Comparison of ENCODE assay signal across 19 cellular contexts in genomic region chr4:124785645-124786044, GRCh38.
"Had no signal": no experiment of that assay in that cellular context is flagged by ENCODE, and none has a peak within 500 bp of the region (broad histone marks: within the 10 kb centered on the region; RNA-seq: fewer than 3 reads in every experiment).

No MANE protein-coding gene starts in this region.

- H3K9me3 ChIP-seq: gastrocnemius medialis, upper lobe of left lung had no signal

- ATAC-seq: activated T-cell treated with anti-CD3 and anti-CD28 coated beads, Interleukin-2, amount 50 U/mL, for 72 hours; gastrocnemius medialis; left colon; naive thymus-derived CD8-positive, alpha-beta T cell; sciatic nerve; stimulated activated naive CD8-positive, alpha-beta T cell treated with anti-CD3 and anti-CD28 coated beads, Interleukin-15, amount 100 ng/mL, for 72 hours had no signal

- H3K36me3 ChIP-seq: gastrocnemius medialis, upper lobe of left lung had no signal

- H3K27ac ChIP-seq: epithelial cell of prostate, gastrocnemius medialis, upper lobe of left lung had no signal

- H3K27me3 ChIP-seq: gastrocnemius medialis, upper lobe of left lung had no signal

- H3K27ac Mint-ChIP-seq: activated CD4-positive, alpha-beta T cell treated with anti-CD3 and anti-CD28 coated beads, Interleukin-2, amount 10 ng/mL, durations not matched to agents 24 days and 14 days; activated naive CD8-positive, alpha-beta T cell treated with anti-CD3 and anti-CD28 coated beads for 36 hours; activated T-cell treated with anti-CD3 and anti-CD28 coated beads, Interleukin-2, amount 50 U/mL, for 72 hours; brain; dendritic cell treated with granulocyte-macrophage colony-stimulating factor and Interleukin-4, amounts not matched to agents 40 ng/mL and 50 ng/mL, for 4 days; naive thymus-derived CD8-positive, alpha-beta T cell; stimulated activated naive CD8-positive, alpha-beta T cell treated with anti-CD3 and anti-CD28 coated beads, Interleukin-15, amount 100 ng/mL, for 72 hours had no signal

- H3K36me3 Mint-ChIP-seq: activated naive CD8-positive, alpha-beta T cell treated with anti-CD3 and anti-CD28 coated beads for 36 hours; brain; naive thymus-derived CD8-positive, alpha-beta T cell had no signal

- H3K4me3 Mint-ChIP-seq: activated CD4-positive, alpha-beta T cell treated with anti-CD3 and anti-CD28 coated beads, Interleukin-2, amount 10 ng/mL, durations not matched to agents 24 days and 14 days; activated naive CD8-positive, alpha-beta T cell treated with anti-CD3 and anti-CD28 coated beads for 36 hours; activated T-cell treated with anti-CD3 and anti-CD28 coated beads, Interleukin-2, amount 50 U/mL, for 72 hours; brain; dendritic cell treated with granulocyte-macrophage colony-stimulating factor and Interleukin-4, amounts not matched to agents 40 ng/mL and 50 ng/mL, for 4 days; naive thymus-derived CD8-positive, alpha-beta T cell; stimulated activated naive CD8-positive, alpha-beta T cell treated with anti-CD3 and anti-CD28 coated beads, Interleukin-15, amount 100 ng/mL, for 72 hours had no signal

- DNase-seq: activated CD4-positive, alpha-beta T cell treated with anti-CD3 and anti-CD28 coated beads, Interleukin-2, amount 10 ng/mL, durations not matched to agents 24 days and 14 days; activated CD4-positive, CD25-positive, alpha-beta regulatory T cell; activated CD8-positive, alpha-beta memory T cell treated with anti-CD3 and anti-CD28 coated beads, Interleukin-2, amount 50 U/mL, for 48 hours; activated naive CD8-positive, alpha-beta T cell treated with anti-CD3 and anti-CD28 coated beads for 36 hours; activated T-cell treated with anti-CD3 and anti-CD28 coated beads, Interleukin-2, amount 50 U/mL, for 72 hours; amygdala; effector memory CD4-positive, alpha-beta T cell; gastrocnemius medialis; left colon; mammary epithelial cell; naive thymus-derived CD8-positive, alpha-beta T cell; stimulated activated CD4-positive, alpha-beta T cell treated with anti-CD3 and anti-CD28 coated beads, Interleukin-1b, Interleukin-23, amount 100 ng/mL, for 48 hours; stimulated activated naive CD8-positive, alpha-beta T cell treated with anti-CD3 and anti-CD28 coated beads, Interleukin-15, amount 100 ng/mL, for 72 hours; T-helper 2 cell; upper lobe of left lung had no signal

- H3K9me3 Mint-ChIP-seq: activated CD4-positive, alpha-beta T cell treated with anti-CD3 and anti-CD28 coated beads, Interleukin-2, amount 10 ng/mL, durations not matched to agents 24 days and 14 days; activated naive CD8-positive, alpha-beta T cell treated with anti-CD3 and anti-CD28 coated beads for 36 hours; activated T-cell treated with anti-CD3 and anti-CD28 coated beads, Interleukin-2, amount 50 U/mL, for 72 hours; dendritic cell treated with granulocyte-macrophage colony-stimulating factor and Interleukin-4, amounts not matched to agents 40 ng/mL and 50 ng/mL, for 4 days; naive thymus-derived CD8-positive, alpha-beta T cell; stimulated activated naive CD8-positive, alpha-beta T cell treated with anti-CD3 and anti-CD28 coated beads, Interleukin-15, amount 100 ng/mL, for 72 hours had no signal

- H3K27me3 Mint-ChIP-seq: activated CD4-positive, alpha-beta T cell treated with anti-CD3 and anti-CD28 coated beads, Interleukin-2, amount 10 ng/mL, durations not matched to agents 24 days and 14 days; activated naive CD8-positive, alpha-beta T cell treated with anti-CD3 and anti-CD28 coated beads for 36 hours; dendritic cell treated with granulocyte-macrophage colony-stimulating factor and Interleukin-4, amounts not matched to agents 40 ng/mL and 50 ng/mL, for 4 days; naive thymus-derived CD8-positive, alpha-beta T cell; stimulated activated naive CD8-positive, alpha-beta T cell treated with anti-CD3 and anti-CD28 coated beads, Interleukin-15, amount 100 ng/mL, for 72 hours had no signal

- H3K4me3 ChIP-seq: gastrocnemius medialis, upper lobe of left lung had no signal

- H3K4me1 Mint-ChIP-seq: activated CD4-positive, alpha-beta T cell treated with anti-CD3 and anti-CD28 coated beads, Interleukin-2, amount 10 ng/mL, durations not matched to agents 24 days and 14 days; activated naive CD8-positive, alpha-beta T cell treated with anti-CD3 and anti-CD28 coated beads for 36 hours; naive thymus-derived CD8-positive, alpha-beta T cell; stimulated activated naive CD8-positive, alpha-beta T cell treated with anti-CD3 and anti-CD28 coated beads, Interleukin-15, amount 100 ng/mL, for 72 hours had no signal

- H3K4me1 ChIP-seq: gastrocnemius medialis, upper lobe of left lung had no signal
